In genomic region chr12:121142171-121142950, GRCh38 we compare ENCODE assay signal across 1 cellular context.
TF ChIP-seq lines count a peak whose summit lies in the region.

No MANE protein-coding gene starts in this region.

TF ChIP-seq in K562, 482 proteins besides CTCF, POLR2A, EP300 and RAD21:
- TF ChIP-seq, protein P1, sequence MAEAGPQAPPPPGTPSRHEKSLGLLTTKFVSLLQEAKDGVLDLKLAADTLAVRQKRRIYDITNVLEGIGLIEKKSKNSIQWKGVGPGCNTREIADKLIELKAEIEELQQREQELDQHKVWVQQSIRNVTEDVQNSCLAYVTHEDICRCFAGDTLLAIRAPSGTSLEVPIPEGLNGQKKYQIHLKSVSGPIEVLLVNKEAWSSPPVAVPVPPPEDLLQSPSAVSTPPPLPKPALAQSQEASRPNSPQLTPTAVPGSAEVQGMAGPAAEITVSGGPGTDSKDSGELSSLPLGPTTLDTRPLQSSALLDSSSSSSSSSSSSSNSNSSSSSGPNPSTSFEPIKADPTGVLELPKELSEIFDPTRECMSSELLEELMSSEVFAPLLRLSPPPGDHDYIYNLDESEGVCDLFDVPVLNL (CRISPR knock-in tag; IDR thresholded peaks at IDR 0.05; ENCODE audit: low read depth) = no peak
- TF ChIP-seq ZNF316 (IDR thresholded peaks at IDR 0.05) = no peak
- no peak for TF ChIP-seq ZNF785 (CRISPR knock-in tag; IDR thresholded peaks at IDR 0.05)
- no peak for TF ChIP-seq NBN (IDR thresholded peaks at IDR 0.05; ENCODE audit: low read depth)
- peak; percentile 46; the same call in 1 of the 2 replicates for TF ChIP-seq BRD4 (IDR thresholded peaks at IDR 0.05)
- no peak for TF ChIP-seq FOXP4 (CRISPR knock-in tag; IDR thresholded peaks at IDR 0.05; ENCODE audit: borderline replicate concordance)
- peak; percentile 77 for TF ChIP-seq RBM25 (IDR thresholded peaks at IDR 0.05; ENCODE audit: low read depth, low read length, severe bottlenecking)
- TF ChIP-seq NKRF (IDR thresholded peaks at IDR 0.05; ENCODE audit: borderline replicate concordance) = no peak
- TF ChIP-seq CREM (IDR thresholded peaks at IDR 0.05; ENCODE audit: low read depth) = no peak
- 0 out of 2 replicates have a peak, but pooled peaks have one; percentile 9 for TF ChIP-seq CEBPG (CRISPR knock-in tag; IDR thresholded peaks at IDR 0.05)
- no peak for TF ChIP-seq CEBPG (tag; conservative IDR thresholded peaks at IDR 0.05 in 1 of 2, IDR thresholded peaks at IDR 0.05 in 1 of 2)
- no peak for TF ChIP-seq CBFA2T2 (conservative IDR thresholded peaks at IDR 0.05)
TF ChIP-seq in K562: peak in this region for 3.
